Comparison of ENCODE assay signal across 25 cellular contexts in genomic region chr2:190591437-190591836, GRCh38.
"Had no signal": no experiment of that assay in that cellular context is flagged by ENCODE, and none has a peak within 500 bp of the region (broad histone marks: within the 10 kb centered on the region; RNA-seq: fewer than 3 reads in every experiment).

No MANE protein-coding gene starts in this region.

- H3K27ac Mint-ChIP-seq: mesothelial cell of epicardium; naive B cell; naive thymus-derived CD8-positive, alpha-beta T cell had no signal

- H3K36me3 Mint-ChIP-seq: naive B cell had no signal

- H3K27me3 Mint-ChIP-seq: naive B cell; naive thymus-derived CD8-positive, alpha-beta T cell had no signal

- H3K4me1 Mint-ChIP-seq: naive B cell had no signal

- H3K27ac ChIP-seq: coronary artery, dorsolateral prefrontal cortex, esophagus squamous epithelium, gastrocnemius medialis, heart right ventricle, left lung, lower lobe of right lung had no signal

- H3K4me3 Mint-ChIP-seq: mesothelial cell of epicardium; naive B cell; naive thymus-derived CD8-positive, alpha-beta T cell had no signal

- H3K9me3 ChIP-seq: esophagus squamous epithelium, gastrocnemius medialis, left lung, lower lobe of right lung, mucosa of descending colon had no signal

- H3K36me3 ChIP-seq: esophagus squamous epithelium, gastrocnemius medialis, heart right ventricle, left lung, lower lobe of right lung had no signal

- H3K4me1 ChIP-seq: left lung, lower lobe of right lung had no signal

- H3K27me3 ChIP-seq: dorsolateral prefrontal cortex, esophagus squamous epithelium, gastrocnemius medialis, heart right ventricle, left lung had no signal

- FAIRE-seq: endothelial cell of umbilical vein, islet of Langerhans, keratinocyte had no signal

- H3K9me3 Mint-ChIP-seq: naive thymus-derived CD8-positive, alpha-beta T cell had no signal

- H3K4me3 ChIP-seq: coronary artery, dorsolateral prefrontal cortex, esophagus squamous epithelium, gastrocnemius medialis, heart right ventricle, left lung, lower lobe of right lung, mucosa of descending colon had no signal

- ATAC-seq: gastrocnemius medialis; heart right ventricle; left cardiac atrium; left lung; left ventricle myocardium superior; lower lobe of right lung; mucosa of descending colon; naive thymus-derived CD8-positive, alpha-beta T cell had no signal

- DNase-seq: dermis blood vessel endothelial cell; dorsolateral prefrontal cortex; effector CD4-positive, alpha-beta T cell; effector memory CD4-positive, alpha-beta T cell; esophagus squamous epithelium; foreskin fibroblast; foreskin melanocyte; gastrocnemius medialis; glutamatergic neuron; head of caudate nucleus; heart right ventricle; hippocampal formation; left cardiac atrium; left lung; left ventricle myocardium superior; lower lobe of right lung; mesenchymal stem cell; mucosa of descending colon; naive B cell; naive thymus-derived CD8-positive, alpha-beta T cell had no signal
